Comparison of ENCODE assay signal across 21 cellular contexts in genomic region chr19:42134671-42135070, GRCh38. TPM values are rescaled to one million over a fixed set of nuclear protein-coding genes. Genes with fewer than 3 reads are reported as not detected.
A peak's percentile ranks its signal among the peaks of the same experiment; 100 is the strongest.
DNase-seq lines count a peak whose midpoint lies in the region; ATAC-seq and TF ChIP-seq lines count a peak whose summit lies in the region.
"Had no signal": no experiment of that assay in that cellular context is flagged by ENCODE, and none has a peak within 500 bp of the region (broad histone marks: within the 10 kb centered on the region; RNA-seq: fewer than 3 reads in every experiment).

No MANE protein-coding gene starts in this region.

- no peaks in the 10 kb centered on the region for H3K9me3 ChIP-seq in osteoblast (ENCODE audit: low read depth, low read length)
- H3K9me3 ChIP-seq: HAP-1, Peyer's patch, SJSA1 had no signal

- H3K4me1 ChIP-seq in GM23338 (ENCODE audit: insufficient read depth) (peaks cover 15% of the 10 kb centered on the region; the same call in 1 of the 2 replicates), osteoblast (ENCODE audit: insufficient read depth, low read length) (peaks cover 11% of the 10 kb centered on the region)

- no peak for DNase-seq in activated naive CD4-positive, alpha-beta T cell treated with anti-CD3 and anti-CD28 coated beads, Interleukin-2, amount 50 U/mL, for 72 hours (ENCODE audit: low spot score in 2 of 2)
- DNase-seq in GM23338 (ENCODE audit: low spot score) (no peak), activated B cell treated with CpG ODN at 0.5 μM for 24 hours (no peak), osteoblast (ENCODE audit: insufficient read length, low spot score, missing footprints) (peak; percentile 17), HFFc6 (no peak), sciatic nerve (ENCODE audit: low spot score) (no peak)
- DNase-seq: ACHN, COR-L47, DMS 273 treated with DMSO at 0.1 percent for 48 hours, DMS79 treated with DMSO at 0.1 percent for 48 hours, NCI-H1417, NCI-H1694 treated with DMSO at 0.1 percent for 48 hours, NCI-H2081 treated with DMSO at 0.1 percent for 48 hours, NCI-H748 treated with DMSO at 0.1 percent for 48 hours, Peyer's patch had no signal

- no peaks in the 10 kb centered on the region for H3K36me3 ChIP-seq in GM23338 (ENCODE audit: insufficient read depth)
- H3K36me3 ChIP-seq in osteoblast (ENCODE audit: insufficient read depth, low read length): no peaks in the 10 kb centered on the region
- H3K36me3 ChIP-seq: HAP-1, Peyer's patch, SJSA1 had no signal

- POLR2A ChIA-PET in activated B cell treated with CpG ODN at 0.5 μM for 24 hours (lab: Charles Lee): interaction anchor here (0.5 to 17.5 kb wide), 3 partner anchors 22 to 49 kb away, joined by 3 to 1230 read pairs (median 18); no protein-coding TSS in a partner anchor

- peaks cover 20% of the 10 kb centered on the region for H3K36me3 Mint-ChIP-seq in activated naive CD4-positive, alpha-beta T cell treated with anti-CD3 and anti-CD28 coated beads, Interleukin-2, amount 50 U/mL, for 24 hours
- peaks cover 0 to 7% of the 10 kb centered on the region in 2 donors for H3K36me3 Mint-ChIP-seq in activated naive CD4-positive, alpha-beta T cell treated with anti-CD3 and anti-CD28 coated beads, Interleukin-2, amount 50 U/mL, for 72 hours
- H3K36me3 Mint-ChIP-seq in GM23338 (ENCODE audit: low read depth): no peaks in the 10 kb centered on the region
- peaks cover 81% of the 10 kb centered on the region for H3K36me3 Mint-ChIP-seq in activated B cell treated with CpG ODN at 0.5 μM for 24 hours (ENCODE audit: low read depth)
- no peaks in the 10 kb centered on the region; the same call in 1 of the 2 replicates for H3K36me3 Mint-ChIP-seq in HFFc6 (ENCODE audit: low read depth)

- TF ChIP-seq CTCF in GM23338 (conservative IDR thresholded peaks at IDR 0.05; ENCODE audit: low read depth in 2 of 2) (no peak), activated B cell treated with CpG ODN at 0.5 μM for 24 hours (IDR thresholded peaks at IDR 0.05) (no peak), osteoblast (IDR thresholded peaks at IDR 0.05; ENCODE audit: extremely low read depth, low read depth, low read length) (no peak), HFFc6 (IDR thresholded peaks at IDR 0.05) (no peak)

- no peaks in the 10 kb centered on the region for H4K20me1 ChIP-seq in GM23338 (replicated peaks; ENCODE audit: insufficient read depth)
- no peaks in the 10 kb centered on the region for H4K20me1 ChIP-seq in osteoblast (ENCODE audit: insufficient read depth, low read length)

- H3K27ac ChIP-seq in GM23338 (ENCODE audit: low read depth) (no peak overlapping the region), osteoblast (ENCODE audit: low read depth, low read length) (no peak overlapping the region)
- H3K27ac ChIP-seq: 22Rv1, C4-2B, SJSA1 had no signal

- H3K4me3 Mint-ChIP-seq in activated naive CD4-positive, alpha-beta T cell treated with anti-CD3 and anti-CD28 coated beads, Interleukin-2, amount 50 U/mL, for 24 hours: peak overlapping the region; percentile 46
- H3K4me3 Mint-ChIP-seq in GM23338 (no peak overlapping the region), activated B cell treated with CpG ODN at 0.5 μM for 24 hours (peak overlapping the region; percentile 13), HFFc6 (no peak overlapping the region)

- H3K27me3 Mint-ChIP-seq in activated naive CD4-positive, alpha-beta T cell treated with anti-CD3 and anti-CD28 coated beads, Interleukin-2, amount 50 U/mL, for 24 hours: no peaks in the 10 kb centered on the region
- H3K27me3 Mint-ChIP-seq in GM23338 (ENCODE audit: insufficient read depth, low read depth, poor library complexity) (peaks cover 19% of the 10 kb centered on the region), activated B cell treated with CpG ODN at 0.5 μM for 24 hours (no peaks in the 10 kb centered on the region), HFFc6 (ENCODE audit: insufficient read depth) (peaks cover 9% of the 10 kb centered on the region)

- H3K27me3 ChIP-seq in GM23338 (ENCODE audit: insufficient read depth) (peaks cover 19% of the 10 kb centered on the region), osteoblast (ENCODE audit: insufficient read depth, low read length) (peaks cover 6% of the 10 kb centered on the region)
- H3K27me3 ChIP-seq: Peyer's patch, SJSA1 had no signal

- H3K27ac Mint-ChIP-seq in activated naive CD4-positive, alpha-beta T cell treated with anti-CD3 and anti-CD28 coated beads, Interleukin-2, amount 50 U/mL, for 24 hours: no peak overlapping the region
- no peak overlapping the region for H3K27ac Mint-ChIP-seq in activated naive CD4-positive, alpha-beta T cell treated with anti-CD3 and anti-CD28 coated beads, Interleukin-2, amount 50 U/mL, for 72 hours
- H3K27ac Mint-ChIP-seq in GM23338 (no peak overlapping the region), activated B cell treated with CpG ODN at 0.5 μM for 24 hours (peak overlapping the region; percentile 54), HFFc6 (no peak overlapping the region)

- H3K4me1 Mint-ChIP-seq in activated naive CD4-positive, alpha-beta T cell treated with anti-CD3 and anti-CD28 coated beads, Interleukin-2, amount 50 U/mL, for 24 hours: peaks cover 42% of the 10 kb centered on the region
- H3K4me1 Mint-ChIP-seq in GM23338: peaks cover 20% of the 10 kb centered on the region
- H3K4me1 Mint-ChIP-seq in activated B cell treated with CpG ODN at 0.5 μM for 24 hours: peaks cover 45% of the 10 kb centered on the region
- peaks cover 37% of the 10 kb centered on the region for H3K4me1 Mint-ChIP-seq in HFFc6 (ENCODE audit: low read depth)

- intact Hi-C loops in activated B cell treated with CpG ODN at 0.5 μM for 24 hours (cut with micrococcal nuclease) (loop anchor here (5.0 kb wide), 1 partner anchor 37 kb away; no protein-coding TSS in a partner anchor), sciatic nerve (cut with DNase I) (loop anchor here (10.0 kb wide), 1 partner anchor 190 kb away; the partner anchor contains the start of gene MEGF8)

- H3K79me2 ChIP-seq in GM23338 (replicated peaks; ENCODE audit: insufficient read depth): no peaks in the 10 kb centered on the region
- H3K79me2 ChIP-seq in osteoblast (ENCODE audit: insufficient read depth, low read length): peaks cover 3% of the 10 kb centered on the region

- no peak for ATAC-seq in activated naive CD4-positive, alpha-beta T cell treated with anti-CD3 and anti-CD28 coated beads, Interleukin-2, amount 50 U/mL, for 72 hours
- ATAC-seq in GM23338: no peak
- no peak for ATAC-seq in activated B cell treated with CpG ODN at 0.5 μM for 24 hours (ENCODE audit: low read depth)
- ATAC-seq in GM18873 (IDR thresholded peaks at IDR 0.05; ENCODE audit: low FRiP score, unreplicated experiment): no peak
- no peak for ATAC-seq in sciatic nerve

- H3K9me3 Mint-ChIP-seq in activated naive CD4-positive, alpha-beta T cell treated with anti-CD3 and anti-CD28 coated beads, Interleukin-2, amount 50 U/mL, for 24 hours: no peaks in the 10 kb centered on the region
- H3K9me3 Mint-ChIP-seq in activated naive CD4-positive, alpha-beta T cell treated with anti-CD3 and anti-CD28 coated beads, Interleukin-2, amount 50 U/mL, for 72 hours: no peaks in the 10 kb centered on the region
- H3K9me3 Mint-ChIP-seq in GM23338: no peaks in the 10 kb centered on the region; the same call in 2 of the 3 replicates
- H3K9me3 Mint-ChIP-seq in activated B cell treated with CpG ODN at 0.5 μM for 24 hours: no peaks in the 10 kb centered on the region
- no peaks in the 10 kb centered on the region for H3K9me3 Mint-ChIP-seq in HFFc6

- H2AFZ ChIP-seq in GM23338 (peak overlapping the region; percentile 28; the same call in 1 of the 2 replicates), osteoblast (ENCODE audit: low read length) (no peak overlapping the region)

- no peaks in the 10 kb centered on the region for H3K9me2 ChIP-seq in GM23338 (ENCODE audit: insufficient read depth)

- 0 out of 2 replicates have a peak, but pooled peaks cover 5% of the 10 kb centered on the region for H3F3A ChIP-seq in GM23338 (replicated peaks; ENCODE audit: low read depth)

- no peak overlapping the region for H3K4me2 ChIP-seq in GM23338
- no peak overlapping the region for H3K4me2 ChIP-seq in osteoblast (ENCODE audit: insufficient read depth, low read length)

- no peak overlapping the region for H3K4me3 ChIP-seq in GM23338
- no peak overlapping the region for H3K4me3 ChIP-seq in osteoblast (ENCODE audit: insufficient read depth, low read length)
- H3K4me3 ChIP-seq: HAP-1, Peyer's patch, SJSA1 had no signal

- CTCF ChIA-PET in activated B cell treated with CpG ODN at 0.5 μM for 24 hours (lab: Charles Lee): interaction anchor here (0.7 to 22.2 kb wide), 3 partner anchors 22 to 145 kb away, joined by 3 to 426 read pairs (median 4); no protein-coding TSS in a partner anchor

RNA-seq across cellular contexts. Expression of gene POU2F2, which starts 2.4 kb away (rescaled TPM):
- total RNA-seq in activated naive CD4-positive, alpha-beta T cell treated with anti-CD3 and anti-CD28 coated beads, Interleukin-2, amount 50 U/mL, for 72 hours: 10 to 100 TPM; 34.2 to 39.6 TPM
- 2.3 and 2.4 TPM in 2 replicates for total RNA-seq in GM23338 (2014; rRNA removed; shearing (Covaris generic))
- polyA plus RNA-seq in GM23338 (2016; fragmentation: Nextera tagmentation; extraction: Ambion mirVana): 4.6 and 5.1 TPM in 2 replicates
- total RNA-seq in activated B cell treated with CpG ODN at 0.5 μM for 24 hours (508 and 577 TPM in 2 replicates), osteoblast (under 0.01 and 0.88 TPM in 2 replicates), sciatic nerve (5.6 TPM)
- 10 to 100 TPM in 1 of 6 experiments, 1 to 10 TPM in 5; 6.4 to 11.0 (median 7.8) TPM for total RNA-seq in HFFc6 (2021; fragmentation: NEBNext Ultra II Directional; extraction: Animal tissue kit (Norgen Biotek cat#: 25700))

RNA-seq across cellular contexts. Expression of gene ZNF574, which starts 58.7 kb away (rescaled TPM):
- 10 to 100 TPM; 12.5 to 13.9 TPM for total RNA-seq in activated naive CD4-positive, alpha-beta T cell treated with anti-CD3 and anti-CD28 coated beads, Interleukin-2, amount 50 U/mL, for 72 hours
- 50.8 and 61.2 TPM in 2 replicates for total RNA-seq in GM23338 (2014; rRNA removed; shearing (Covaris generic))
- 18.7 and 19.4 TPM in 2 replicates for polyA plus RNA-seq in GM23338 (2016; fragmentation: Nextera tagmentation; extraction: Ambion mirVana)
- 27.7 and 29.6 TPM in 2 replicates for total RNA-seq in activated B cell treated with CpG ODN at 0.5 μM for 24 hours
- 13.6 and 13.8 TPM in 2 replicates for total RNA-seq in osteoblast
- 10 to 100 TPM; 14.0 to 16.5 (median 15.1) TPM for total RNA-seq in HFFc6 (2021; fragmentation: NEBNext Ultra II Directional; extraction: Animal tissue kit (Norgen Biotek cat#: 25700))
- total RNA-seq in sciatic nerve: 13.2 TPM

Comparison
In these comparisons a context has a peak if more than half of its experiments do, and no peak if none do; other contexts are left out.
1. H3K4me3 Mint-ChIP-seq: peak in activated naive CD4-positive, alpha-beta T cell treated with anti-CD3 and anti-CD28 coated beads, Interleukin-2, amount 50 U/mL, for 24 hours (single experiment) and activated B cell treated with CpG ODN at 0.5 μM for 24 hours (single experiment); none in GM23338 (single experiment) and HFFc6 (single experiment).
2. RNA of gene POU2F2, which starts 2.4 kb away (total RNA-seq): 508 to 577 TPM in activated B cell treated with CpG ODN at 0.5 μM for 24 hours; 34.2 to 39.6 TPM in activated naive CD4-positive, alpha-beta T cell treated with anti-CD3 and anti-CD28 coated beads, Interleukin-2, amount 50 U/mL, for 72 hours, 6.4 to 11.0 TPM in HFFc6, 5.6 TPM in sciatic nerve (single experiment), 2.3 to 2.4 TPM in GM23338 and under 0.01 to 0.88 TPM in osteoblast; every median in the first group is over 10 times any median in the second.